ENCODE assay signal across 25 cellular contexts in genomic region chr12:70415987-70416386, GRCh38. TPM values are rescaled to one million over a fixed set of nuclear protein-coding genes. Genes with fewer than 3 reads are reported as not detected.
DNase-seq lines count a peak whose midpoint lies in the region; ATAC-seq and TF ChIP-seq lines count a peak whose summit lies in the region.
"Had no signal": no experiment of that assay in that cellular context is flagged by ENCODE, and none has a peak within 500 bp of the region (broad histone marks: within the 10 kb centered on the region; RNA-seq: fewer than 3 reads in every experiment).

No MANE protein-coding gene starts in this region.

- no peaks in the 10 kb centered on the region for H3F3A ChIP-seq in GM23338 (replicated peaks; ENCODE audit: low read depth)

- H3K9me3 ChIP-seq in BLaER1 (no peaks in the 10 kb centered on the region), osteoblast (ENCODE audit: low read depth, low read length) (no peaks in the 10 kb centered on the region)
- H3K9me3 ChIP-seq: BE2C, colonic mucosa, thoracic aorta had no signal

- TF ChIP-seq CTCF in GM23338 (conservative IDR thresholded peaks at IDR 0.05; ENCODE audit: low read depth in 2 of 2) (no peak), osteoblast (IDR thresholded peaks at IDR 0.05; ENCODE audit: extremely low read depth, low read depth, low read length) (no peak)

- H3K4me3 ChIP-seq in BLaER1 (no peak overlapping the region), GM23338 (no peak overlapping the region), osteoblast (ENCODE audit: insufficient read depth, low read length) (no peak overlapping the region)
- H3K4me3 ChIP-seq: colonic mucosa, lung, thoracic aorta had no signal

- no peak overlapping the region for H2AFZ ChIP-seq in GM23338
- no peak overlapping the region for H2AFZ ChIP-seq in osteoblast (ENCODE audit: low read length)

- H3K4me3 Mint-ChIP-seq in GM23338: no peak overlapping the region
- H3K4me3 Mint-ChIP-seq: activated naive CD8-positive, alpha-beta T cell treated with anti-CD3 and anti-CD28 coated beads for 36 hours; activated T-cell treated with anti-CD3 and anti-CD28 coated beads, Interleukin-2, amount 50 U/mL, for 72 hours; brain; stimulated activated effector memory CD8-positive, alpha-beta T cell treated with anti-CD3 and anti-CD28 coated beads, Interleukin-12 subunit alpha, Interleukin-12 subunit beta, amount 100 ng/mL, for 72 hours; T-helper 17 cell had no signal

- H3K79me2 ChIP-seq in GM23338 (replicated peaks; ENCODE audit: insufficient read depth): no peaks in the 10 kb centered on the region
- no peaks in the 10 kb centered on the region for H3K79me2 ChIP-seq in osteoblast (ENCODE audit: insufficient read depth, low read length)

- no peak overlapping the region for H3K9ac ChIP-seq in BLaER1

- peak overlapping the region; percentile 52 for H3K4me2 ChIP-seq in BLaER1
- no peak overlapping the region for H3K4me2 ChIP-seq in GM23338
- no peak overlapping the region for H3K4me2 ChIP-seq in osteoblast (ENCODE audit: insufficient read depth, low read length)

- H4K20me1 ChIP-seq in BLaER1 (no peaks in the 10 kb centered on the region), GM23338 (replicated peaks; ENCODE audit: insufficient read depth) (no peaks in the 10 kb centered on the region), osteoblast (ENCODE audit: insufficient read depth, low read length) (no peaks in the 10 kb centered on the region)

- no peaks in the 10 kb centered on the region for H3K27me3 Mint-ChIP-seq in GM23338 (ENCODE audit: insufficient read depth, low read depth, poor library complexity)
- H3K27me3 Mint-ChIP-seq: activated naive CD8-positive, alpha-beta T cell treated with anti-CD3 and anti-CD28 coated beads for 36 hours; brain; T-helper 17 cell had no signal

- H3K27me3 ChIP-seq in BLaER1 (no peaks in the 10 kb centered on the region), GM23338 (ENCODE audit: insufficient read depth) (no peaks in the 10 kb centered on the region), osteoblast (ENCODE audit: insufficient read depth, low read length) (no peaks in the 10 kb centered on the region)
- H3K27me3 ChIP-seq: colonic mucosa had no signal

- no peaks in the 10 kb centered on the region for H3K9me2 ChIP-seq in GM23338 (ENCODE audit: insufficient read depth)

- peaks cover 11% of the 10 kb centered on the region for H3K36me3 Mint-ChIP-seq in GM23338 (ENCODE audit: low read depth)
- H3K36me3 Mint-ChIP-seq: activated naive CD8-positive, alpha-beta T cell treated with anti-CD3 and anti-CD28 coated beads for 36 hours; stimulated activated effector memory CD8-positive, alpha-beta T cell treated with anti-CD3 and anti-CD28 coated beads, Interleukin-12 subunit alpha, Interleukin-12 subunit beta, amount 100 ng/mL, for 72 hours had no signal

- DNase-seq in GM23338 (ENCODE audit: low spot score) (no peak), NCI-H2196 treated with DMSO at 0.1 percent for 48 hours (lab: John Stamatoyannopoulos, UW; ENCODE audit: unreplicated experiment) (no peak), NCI-H446 treated with DMSO at 0.1 percent for 48 hours (lab: John Stamatoyannopoulos, UW) (no peak), osteoblast (ENCODE audit: insufficient read length, low spot score, missing footprints) (no peak)
- no peak for DNase-seq in activated CD4-positive, alpha-beta T cell treated with anti-CD3 and anti-CD28 coated beads for 4 hours
- DNase-seq: activated naive CD8-positive, alpha-beta T cell treated with anti-CD3 and anti-CD28 coated beads for 36 hours; activated T-cell treated with anti-CD3 and anti-CD28 coated beads, Interleukin-2, amount 50 U/mL, for 72 hours; BE2C; colonic mucosa; DMS 273 treated with DMSO at 0.1 percent for 48 hours; MV-4-11; NCI-H2081 treated with DMSO at 0.1 percent for 48 hours; NCI-H69; nucleus accumbens; right cardiac atrium; SHP77 treated with DMSO at 0.1 percent for 48 hours; T-helper 17 cell had no signal

- no peaks in the 10 kb centered on the region; the same call in 2 of the 3 replicates for H3K4me1 Mint-ChIP-seq in GM23338
- H3K4me1 Mint-ChIP-seq: brain; stimulated activated effector memory CD8-positive, alpha-beta T cell treated with anti-CD3 and anti-CD28 coated beads, Interleukin-12 subunit alpha, Interleukin-12 subunit beta, amount 100 ng/mL, for 72 hours; T-helper 17 cell had no signal

- H3K4me1 ChIP-seq in BLaER1 (peaks cover 10% of the 10 kb centered on the region), GM23338 (ENCODE audit: insufficient read depth) (no peaks in the 10 kb centered on the region), osteoblast (ENCODE audit: insufficient read depth, low read length) (no peaks in the 10 kb centered on the region)
- H3K4me1 ChIP-seq: BE2C, colonic mucosa had no signal

- H3K36me3 ChIP-seq in BLaER1: no peaks in the 10 kb centered on the region
- no peaks in the 10 kb centered on the region for H3K36me3 ChIP-seq in GM23338 (ENCODE audit: insufficient read depth)
- no peaks in the 10 kb centered on the region for H3K36me3 ChIP-seq in osteoblast (ENCODE audit: insufficient read depth, low read length)
- H3K36me3 ChIP-seq: BE2C, colonic mucosa, thoracic aorta had no signal

- peak; percentile 76 for ATAC-seq in GM19324 (IDR thresholded peaks at IDR 0.05; ENCODE audit: low FRiP score, unreplicated experiment)
- ATAC-seq in GM23338: no peak
- peak; percentile 74 for ATAC-seq in HG03342 (IDR thresholded peaks at IDR 0.05; ENCODE audit: unreplicated experiment)
- ATAC-seq: activated T-cell treated with anti-CD3 and anti-CD28 coated beads, Interleukin-2, amount 50 U/mL, for 72 hours; right cardiac atrium; stimulated activated effector memory CD8-positive, alpha-beta T cell treated with anti-CD3 and anti-CD28 coated beads, Interleukin-12 subunit alpha, Interleukin-12 subunit beta, amount 100 ng/mL, for 72 hours; T-helper 17 cell had no signal

- H3K9me3 Mint-ChIP-seq in GM23338: peaks cover under 1% of the 10 kb centered on the region; the same call in 1 of the 3 replicates
- H3K9me3 Mint-ChIP-seq: activated naive CD8-positive, alpha-beta T cell treated with anti-CD3 and anti-CD28 coated beads for 36 hours; activated T-cell treated with anti-CD3 and anti-CD28 coated beads, Interleukin-2, amount 50 U/mL, for 72 hours; stimulated activated effector memory CD8-positive, alpha-beta T cell treated with anti-CD3 and anti-CD28 coated beads, Interleukin-12 subunit alpha, Interleukin-12 subunit beta, amount 100 ng/mL, for 72 hours had no signal

- H3K27ac ChIP-seq in BLaER1: no peak overlapping the region
- no peak overlapping the region for H3K27ac ChIP-seq in GM23338 (ENCODE audit: low read depth)
- H3K27ac ChIP-seq in osteoblast (ENCODE audit: low read depth, low read length): no peak overlapping the region
- H3K27ac ChIP-seq: colonic mucosa, HL-60, thoracic aorta had no signal

- H3K27ac Mint-ChIP-seq in GM23338: peak overlapping the region; percentile 67; the same call in 1 of the 2 replicates
- H3K27ac Mint-ChIP-seq: activated naive CD8-positive, alpha-beta T cell treated with anti-CD3 and anti-CD28 coated beads for 36 hours; activated T-cell treated with anti-CD3 and anti-CD28 coated beads, Interleukin-2, amount 50 U/mL, for 72 hours; stimulated activated effector memory CD8-positive, alpha-beta T cell treated with anti-CD3 and anti-CD28 coated beads, Interleukin-12 subunit alpha, Interleukin-12 subunit beta, amount 100 ng/mL, for 72 hours; T-helper 17 cell had no signal

TF ChIP-seq in GM23338, 12 proteins besides CTCF, POLR2A, EP300 and RAD21:
- TF ChIP-seq ZNF114 (CRISPR knock-in tag; IDR thresholded peaks at IDR 0.05) (no peak), STAT1 (IDR thresholded peaks at IDR 0.05; ENCODE audit: unreplicated experiment) (no peak), NANOG (IDR thresholded peaks at IDR 0.05; ENCODE audit: borderline replicate concordance) (no peak), EZH2phosphoT487 (IDR thresholded peaks at IDR 0.05; ENCODE audit: unreplicated experiment) (no peak)

RNA-seq across cellular contexts. Expression of gene KCNMB4, which starts 49.9 kb away (rescaled TPM):
- total RNA-seq in GM23338 (2014; rRNA removed; shearing (Covaris generic)): 14.7 and 18.0 TPM in 2 replicates
- polyA plus RNA-seq in GM23338 (2016; fragmentation: Nextera tagmentation; extraction: Ambion mirVana): 9.4 and 11.3 TPM in 2 replicates
- total RNA-seq in osteoblast: under 0.01 TPM in 2 replicates

Comparison
In these comparisons a context has a peak if more than half of its experiments do, and no peak if none do; other contexts are left out.
1. RNA of gene KCNMB4, which starts 49.9 kb away (total RNA-seq): 14.7 to 18.0 TPM in GM23338; under 0.01 TPM in osteoblast; every median in the first group is over 10 times any median in the second.